ENCODE assay signal across 2 cellular contexts in genomic region chr9:72695365-72695764, GRCh38.
TF ChIP-seq lines count a peak whose summit lies in the region.

No MANE protein-coding gene starts in this region.

TF ChIP-seq in GM23338, 12 proteins besides CTCF, POLR2A, EP300 and RAD21 (continued from another document):
- peak; percentile 85; the same call in 1 of the 2 replicates for TF ChIP-seq ZNF462 (CRISPR knock-in tag; IDR thresholded peaks at IDR 0.05)
- no peak for TF ChIP-seq REST (IDR thresholded peaks at IDR 0.05; ENCODE audit: unreplicated experiment)

TF ChIP-seq in H1, 55 proteins besides CTCF, POLR2A, EP300 and RAD21 (continued from another document):
- TF ChIP-seq KDM4A (IDR thresholded peaks at IDR 0.05; ENCODE audit: low read depth, low read length, severe bottlenecking), result no peak
- no peak for TF ChIP-seq GTF2F1 (IDR thresholded peaks at IDR 0.05; ENCODE audit: borderline replicate concordance, low read depth, low read length)
- TF ChIP-seq E2F6 (IDR thresholded peaks at IDR 0.05), result no peak
- no peak for TF ChIP-seq SP4 (IDR thresholded peaks at IDR 0.05; ENCODE audit: low read length)
- no peak for TF ChIP-seq SRF (IDR thresholded peaks at IDR 0.05; ENCODE audit: low read depth, low read length)
- no peak for TF ChIP-seq SIN3A (conservative IDR thresholded peaks at IDR 0.05 in 1 of 2, IDR thresholded peaks at IDR 0.05 in 1 of 2; ENCODE audit: low read depth in 1 of 2, low read length in 2 of 2)
- TF ChIP-seq GABPA (IDR thresholded peaks at IDR 0.05; ENCODE audit: borderline replicate concordance, insufficient read depth, low read length), result no peak
